In the genomic region with DNA sequence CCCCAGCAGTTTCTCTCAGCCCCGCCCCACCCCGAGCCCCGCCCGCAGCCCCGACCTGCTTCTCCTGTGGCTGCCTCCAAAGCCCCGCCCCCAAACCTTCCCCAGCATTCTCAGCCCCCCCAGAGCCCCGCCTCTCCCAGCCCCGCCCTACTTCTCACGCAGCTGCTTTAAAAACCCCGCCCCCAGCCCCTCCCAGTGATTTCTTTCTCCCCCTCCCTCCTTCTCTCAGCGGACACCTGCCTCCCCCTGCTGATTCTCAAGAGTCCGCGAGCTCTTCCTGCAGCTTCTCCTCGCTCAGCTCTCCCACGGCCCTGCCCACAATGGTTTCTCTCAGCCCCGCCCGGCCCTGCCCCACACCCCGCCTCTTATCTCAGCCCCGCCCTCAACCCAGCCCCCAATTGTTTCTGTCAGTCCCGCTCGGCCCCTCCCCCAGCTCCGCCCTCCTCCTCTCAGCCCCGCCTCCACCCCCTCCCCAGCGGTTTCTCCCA, we compare ENCODE assay signal across 8 cellular contexts. TPM values are rescaled to one million over a fixed set of nuclear protein-coding genes. Genes with fewer than 3 reads are reported as not detected.
A peak's percentile ranks its signal among the peaks of the same experiment; 100 is the strongest.
DNase-seq lines count a peak whose midpoint lies in the region; ATAC-seq lines count a peak whose summit lies in the region.

No MANE protein-coding gene starts in this region.

- no peak overlapping the region for H2BK15ac ChIP-seq in mesendoderm (replicated peaks; ENCODE audit: low read depth)

- H4K5ac ChIP-seq in mesendoderm (ENCODE audit: low read length) = no peak overlapping the region

- H3K79me1 ChIP-seq in mesendoderm (ENCODE audit: low read length) = no peaks in the 10 kb centered on the region

- H3K4me2 ChIP-seq in mesendoderm (ENCODE audit: low read length) = no peak overlapping the region

- peak overlapping the region; percentile 81 for H3K18ac ChIP-seq in mesendoderm (ENCODE audit: low read length)

- H3K79me2 ChIP-seq in mesendoderm (ENCODE audit: control insufficient read depth, insufficient read depth, low read length) = no peaks in the 10 kb centered on the region

- no CpG with 5 or more reads among the region's 24 CpGs for WGBS in mesendoderm (ENCODE audit: extremely low coverage, insufficient coverage, low lambda C conversion rate)

- no peak overlapping the region for H2BK120ac ChIP-seq in mesendoderm (ENCODE audit: low read depth, low read length)

- no peak overlapping the region for H3K23ac ChIP-seq in mesendoderm (ENCODE audit: low read length)

- H4K8ac ChIP-seq in mesendoderm (ENCODE audit: low read depth, low read length) = no peak overlapping the region

- no peak overlapping the region for H3K9ac ChIP-seq in mesendoderm (ENCODE audit: low read length)

- H2AK5ac ChIP-seq in mesendoderm (ENCODE audit: low read length) = no peak overlapping the region

- peak overlapping the region; percentile 60 for H3K27ac ChIP-seq in mesendoderm (ENCODE audit: low read depth, low read length)

- ATAC-seq in GM18868 (IDR thresholded peaks at IDR 0.05; ENCODE audit: unreplicated experiment) (peak; percentile 25), HG03457 (IDR thresholded peaks at IDR 0.05; ENCODE audit: unreplicated experiment) (peak; percentile 16)

- no peak overlapping the region for H2BK5ac ChIP-seq in mesendoderm (ENCODE audit: low read length)

- no peaks in the 10 kb centered on the region for H3K36me3 ChIP-seq in mesendoderm (ENCODE audit: control insufficient read depth, insufficient read depth, low read length)

- no peak overlapping the region for H3K4me3 ChIP-seq in mesendoderm (ENCODE audit: low read length)

- no peaks in the 10 kb centered on the region for H3K4me1 ChIP-seq in mesendoderm (ENCODE audit: control insufficient read depth, low read depth, low read length)

- no peaks in the 10 kb centered on the region for H3K27me3 ChIP-seq in mesendoderm (ENCODE audit: insufficient read depth, low read length, poor library complexity)

- peak; percentile 85 for DNase-seq in A172 (ENCODE audit: low spot score)
- peak; percentile 98 for DNase-seq in NCI-H82 (lab: John Stamatoyannopoulos, UW)
- DNase-seq in activated CD8-positive, alpha-beta memory T cell treated with anti-CD3 and anti-CD28 coated beads for 4 hours (ENCODE audit: low read depth in 2 of 2) = peak; percentile 78 to 86
- DNase-seq in effector CD8-positive, alpha-beta T cell (lab: John Stamatoyannopoulos, UW) = peak; percentile 88
- DNase-seq in mesendoderm = peak; percentile 89
- peak; percentile 84 for DNase-seq in stimulated activated CD8-positive, alpha-beta memory T cell treated with anti-CD3 and anti-CD28 coated beads, Interleukin-12 subunit alpha, Interleukin-12 subunit beta, amount 100 ng/mL, for 1 hour (ENCODE audit: low read depth)

- H3K4ac ChIP-seq in mesendoderm (ENCODE audit: low read depth, low read length) = no peak overlapping the region

- peak overlapping the region; percentile 80 for H3K56ac ChIP-seq in mesendoderm (ENCODE audit: low read length)

RNA-seq across cellular contexts. Expression of gene EOLA1, which starts 0.6 kb away (rescaled TPM):
- 17.4 and 25.7 TPM in 2 replicates for total RNA-seq in A172 (2014; rRNA removed; shearing (Covaris generic))
- 3.6 TPM for polyA plus RNA-seq in mesendoderm (2013, experiment 1 of 2)
- 3.3 TPM for polyA plus RNA-seq in mesendoderm (2013, experiment 2 of 2)

RNA-seq across cellular contexts. Expression of gene HSFX3, which starts 9.5 kb away (rescaled TPM):
- not detected in 2 replicates for total RNA-seq in A172 (2014; rRNA removed; shearing (Covaris generic))
- polyA plus RNA-seq in mesendoderm (2013, experiment 1 of 2) = not detected
- not detected for polyA plus RNA-seq in mesendoderm (2013, experiment 2 of 2)

RNA-seq across cellular contexts. Expression of gene IDS, which starts 35.1 kb away (rescaled TPM):
- 97.0 and 106 TPM in 2 replicates for total RNA-seq in A172 (2014; rRNA removed; shearing (Covaris generic))
- polyA plus RNA-seq in mesendoderm (2013, experiment 1 of 2) = 15.8 TPM
- polyA plus RNA-seq in mesendoderm (2013, experiment 2 of 2) = 16.3 TPM

RNA-seq across cellular contexts. Expression of gene MAGEA9B, which starts 47.1 kb away (rescaled TPM):
- not detected in 2 replicates for total RNA-seq in A172 (2014; rRNA removed; shearing (Covaris generic))
- polyA plus RNA-seq in mesendoderm (2013, experiment 1 of 2) = 0.17 TPM
- 0.29 TPM for polyA plus RNA-seq in mesendoderm (2013, experiment 2 of 2)

RNA-seq across cellular contexts. Expression of gene HSFX2, which starts 54.9 kb away (rescaled TPM):
- total RNA-seq in A172 (2014; rRNA removed; shearing (Covaris generic)) = not detected in 2 replicates
- 0.07 TPM for polyA plus RNA-seq in mesendoderm (2013, experiment 1 of 2)
- not detected for polyA plus RNA-seq in mesendoderm (2013, experiment 2 of 2)
